1 cellular context compared by ENCODE assay signal in genomic region chr14:61320806-61321384, GRCh38.
TF ChIP-seq lines count a peak whose summit lies in the region.

No MANE protein-coding gene starts in this region.

TF ChIP-seq in HCT116, 20 proteins besides CTCF, POLR2A, EP300 and RAD21 (continued from another document):
- TF ChIP-seq REST (IDR thresholded peaks at IDR 0.05; ENCODE audit: low read depth) (no peak), FOSL1 (IDR thresholded peaks at IDR 0.05; ENCODE audit: low read depth) (no peak), ELF1 (IDR thresholded peaks at IDR 0.05; ENCODE audit: borderline replicate concordance, low read depth) (no peak), CBX3 (IDR thresholded peaks at IDR 0.05; ENCODE audit: low read depth) (no peak), POLR2AphosphoS5 (IDR thresholded peaks at IDR 0.05; ENCODE audit: low read depth, low read length) (no peak), SP1 (IDR thresholded peaks at IDR 0.05; ENCODE audit: low read depth) (no peak), ZBTB33 (IDR thresholded peaks at IDR 0.05; ENCODE audit: extremely low read depth, insufficient replicate concordance, low read length) (no peak), CEBPB (IDR thresholded peaks at IDR 0.05; ENCODE audit: low read depth) (no peak)
